Comparison of ENCODE assay signal across 9 cellular contexts in genomic region chr10:92990615-92991014, GRCh38.
DNase-seq lines count a peak whose midpoint lies in the region; ATAC-seq, FAIRE-seq and TF ChIP-seq lines count a peak whose summit lies in the region.
"Had no signal": no experiment of that assay in that cellular context is flagged by ENCODE, and none has a peak within 500 bp of the region (broad histone marks: within the 10 kb centered on the region; RNA-seq: fewer than 3 reads in every experiment).

No MANE protein-coding gene starts in this region.

- CTCF ChIA-PET in K562 (lab: Yijun Ruan, JAX; ENCODE audit: low intra/inter-chr PET ratio): no interaction called here

- no peak for TF ChIP-seq RAD21 in K562 (CRISPR knock-in tag; conservative IDR thresholded peaks at IDR 0.05 in 1 of 2, IDR thresholded peaks at IDR 0.05 in 1 of 2)

- TF ChIP-seq POLR2A in K562 (conservative IDR thresholded peaks at IDR 0.05): no peak

- DNase-seq in stimulated activated naive CD4-positive, alpha-beta T cell treated with Interleukin-2 at 50 U/mL for 16 hours (lab: John Stamatoyannopoulos, UW): peak; percentile 16
- no peak for DNase-seq in stimulated activated naive CD4-positive, alpha-beta T cell (lab: John Stamatoyannopoulos, UW)
- peak; percentile 51 for DNase-seq in M059J (ENCODE audit: low read depth)
- DNase-seq in K562 (ENCODE audit: extremely low read depth in 1 of 4, low spot score in 3 of 4): peak; percentile 8 to 82 (median 38)
- no peak for DNase-seq in hypothalamus (lab: John Stamatoyannopoulos, UW)
- no peak for DNase-seq in foreskin melanocyte

- peak; percentile 86 for FAIRE-seq in K562 (lab: Jason Lieb, UNC)

- ATAC-seq in K562 (peak; percentile 89), GM18502 (IDR thresholded peaks at IDR 0.05; ENCODE audit: poor library complexity, unreplicated experiment) (no peak), GM19324 (IDR thresholded peaks at IDR 0.05; ENCODE audit: low FRiP score, unreplicated experiment) (no peak)

- 0% methylated on average over 1 of the region's 1 CpG for whole genome bisulfite sequencing in K562 (ENCODE audit: insufficient coverage, low coverage, missing lambda C conversion rate)

- no peaks in the 10 kb centered on the region for H3K9me1 ChIP-seq in K562 (ENCODE audit: control insufficient read depth, insufficient read depth, low read length)

- H3K4me3 ChIP-seq in K562: no peak overlapping the region
- H3K4me3 ChIP-seq: smooth muscle cell had no signal

- peak; percentile 41; the same call in 1 of the 2 replicates for TF ChIP-seq EP300 in K562 (IDR thresholded peaks at IDR 0.05; ENCODE audit: low read length)

- no peaks in the 10 kb centered on the region for H3K27me3 ChIP-seq in K562 (ENCODE audit: control insufficient read depth in 2 of 2, insufficient read depth in 2 of 2, low read length in 2 of 2)

- peak overlapping the region; percentile 34 for H3K4me2 ChIP-seq in K562 (ENCODE audit: insufficient read depth, low read length)
- H3K4me2 ChIP-seq: smooth muscle cell had no signal

- peak overlapping the region; percentile 14 for H2AFZ ChIP-seq in K562 (ENCODE audit: low read depth, low read length)

- POLR2A ChIA-PET in K562 (lab: Yijun Ruan, JAX): no interaction called here

- H3K9ac ChIP-seq in K562 (ENCODE audit: insufficient read depth in 1 of 2, low read depth in 2 of 2, low read length in 2 of 2): no peak overlapping the region; a peak in 1 of 4 replicates

- H3K79me2 ChIP-seq in K562 (ENCODE audit: control insufficient read depth, insufficient read depth, low read length): no peaks in the 10 kb centered on the region

- no peak for TF ChIP-seq CTCF in K562 (IDR thresholded peaks at IDR 0.05 in 2 of 3, conservative IDR thresholded peaks at IDR 0.05 in 1 of 3; ENCODE audit: insufficient read depth in 2 of 3, low read depth in 1 of 3, low read length in 3 of 3)

- H3K4me1 ChIP-seq in K562 (replicated peaks in 1 of 2; ENCODE audit: control insufficient read depth in 2 of 2, insufficient read depth in 2 of 2, low read length in 2 of 2): peaks cover 0 to 20% of the 10 kb centered on the region in 2 experiments; a peak in 2 of 5 replicates

- in situ Hi-C loops in K562 (cut with MboI): no loop called here

- BruUV-seq in K562 (replicated peaks; lab: Mats Ljungman, UMichigan): no TSS peak

- H3K9me3 ChIP-seq in K562 (replicated peaks; ENCODE audit: control insufficient read depth, insufficient read depth, low read depth, low read length): no peaks in the 10 kb centered on the region

- peak overlapping the region; percentile 74 for H3K27ac ChIP-seq in K562 (ENCODE audit: extremely low read depth, low read depth, low read length)

- no peaks in the 10 kb centered on the region for H3K36me3 ChIP-seq in K562 (ENCODE audit: control insufficient read depth, insufficient read depth, low read length)

- intact Hi-C loops in K562 (cut with micrococcal nuclease): no loop called here

- H4K20me1 ChIP-seq in K562 (replicated peaks; ENCODE audit: control insufficient read depth, insufficient read depth, low read length): no peaks in the 10 kb centered on the region

TF ChIP-seq in K562, 482 proteins besides CTCF, POLR2A, EP300 and RAD21 (continues in another document):
- 0 out of 4 replicates have a peak, but pooled peaks of 1 of the 2 experiments have one; percentile 10 for TF ChIP-seq KDM1A (IDR thresholded peaks at IDR 0.05)
- no peak for TF ChIP-seq SMARCB1 (IDR thresholded peaks at IDR 0.05; ENCODE audit: insufficient read length, low read depth)
- peak; percentile 78 for TF ChIP-seq HMBOX1 (IDR thresholded peaks at IDR 0.05)
- no peak for TF ChIP-seq ARID3A (IDR thresholded peaks at IDR 0.05; ENCODE audit: borderline replicate concordance, low read depth, low read length)
- TF ChIP-seq ZNF24 (IDR thresholded peaks at IDR 0.05): no peak
- TF ChIP-seq PTTG1 (tag; IDR thresholded peaks at IDR 0.05; ENCODE audit: low read depth): no peak
- peak; percentile 81 for TF ChIP-seq JUND (IDR thresholded peaks at IDR 0.05; ENCODE audit: borderline replicate concordance, low read depth, low read length)
- peak; percentile 76; the same call in 2 of the 3 replicates for TF ChIP-seq JUND (tag; IDR thresholded peaks at IDR 0.05; ENCODE audit: borderline replicate concordance, low read depth, low read length)
- no peak for TF ChIP-seq NFIC (IDR thresholded peaks at IDR 0.05)
- TF ChIP-seq SMAD4 (CRISPR knock-in tag; conservative IDR thresholded peaks at IDR 0.05): no peak
- TF ChIP-seq MEIS2 (IDR thresholded peaks at IDR 0.05; ENCODE audit: partially characterized antibody): peak; percentile 81
- no peak for TF ChIP-seq HDGF (IDR thresholded peaks at IDR 0.05)
- TF ChIP-seq POU5F1 (IDR thresholded peaks at IDR 0.05; ENCODE audit: borderline replicate concordance, low read depth, low read length, partially characterized antibody): no peak
- TF ChIP-seq SMARCE1 (IDR thresholded peaks at IDR 0.05): peak; percentile 78
- no peak for TF ChIP-seq PHB2 (IDR thresholded peaks at IDR 0.05; ENCODE audit: low read depth)
- TF ChIP-seq GATAD2A (IDR thresholded peaks at IDR 0.05): no peak
- TF ChIP-seq MNT (conservative IDR thresholded peaks at IDR 0.05): peak; percentile 46 to 64; a peak in 3 of 4 replicates
- TF ChIP-seq LEF1 (IDR thresholded peaks at IDR 0.05): no peak
- peak; percentile 26; the same call in 1 of the 2 replicates for TF ChIP-seq TAL1 (IDR thresholded peaks at IDR 0.05)
- TF ChIP-seq NFATC3 (IDR thresholded peaks at IDR 0.05): peak; percentile 75; the same call in 1 of the 2 replicates
- 0 out of 4 replicates have a peak, but pooled peaks of 1 of the 2 experiments have one; percentile 39 for TF ChIP-seq TRIM24 (IDR thresholded peaks at IDR 0.05)
- no peak for TF ChIP-seq TRIM28 (IDR thresholded peaks at IDR 0.05)
- peak; percentile 67 for TF ChIP-seq CBFA2T3 (IDR thresholded peaks at IDR 0.05)
- TF ChIP-seq JUN (IDR thresholded peaks at IDR 0.05; ENCODE audit: borderline replicate concordance, low read depth, low read length): peak; percentile 71; the same call in 1 of the 2 replicates
- no peak for TF ChIP-seq JUN (CRISPR knock-in tag; IDR thresholded peaks at IDR 0.05; ENCODE audit: borderline replicate concordance)
- TF ChIP-seq FOSL1 (tag; conservative IDR thresholded peaks at IDR 0.05): peak; percentile 85
- no peak for TF ChIP-seq PTRF (tag; IDR thresholded peaks at IDR 0.05)
- TF ChIP-seq IFI16 (CRISPR knock-in tag; IDR thresholded peaks at IDR 0.05): no peak
- no peak for TF ChIP-seq CHD1 (IDR thresholded peaks at IDR 0.05; ENCODE audit: low read length)
- TF ChIP-seq SPI1 (IDR thresholded peaks at IDR 0.05; ENCODE audit: borderline replicate concordance, low read depth, low read length): no peak
- TF ChIP-seq ZNF551 (CRISPR knock-in tag; IDR thresholded peaks at IDR 0.05): no peak

Comparison
In these comparisons a context has a peak if more than half of its experiments do, and no peak if none do; other contexts are left out.
1. DNase-seq: peak in stimulated activated naive CD4-positive, alpha-beta T cell treated with Interleukin-2 at 50 U/mL for 16 hours (single experiment), M059J (single experiment) and K562 (4 of 4); none in stimulated activated naive CD4-positive, alpha-beta T cell (0 of 6), hypothalamus (0 of 51) and foreskin melanocyte (single experiment).